Comparison of ENCODE assay signal across 11 cellular contexts in the genomic region with DNA sequence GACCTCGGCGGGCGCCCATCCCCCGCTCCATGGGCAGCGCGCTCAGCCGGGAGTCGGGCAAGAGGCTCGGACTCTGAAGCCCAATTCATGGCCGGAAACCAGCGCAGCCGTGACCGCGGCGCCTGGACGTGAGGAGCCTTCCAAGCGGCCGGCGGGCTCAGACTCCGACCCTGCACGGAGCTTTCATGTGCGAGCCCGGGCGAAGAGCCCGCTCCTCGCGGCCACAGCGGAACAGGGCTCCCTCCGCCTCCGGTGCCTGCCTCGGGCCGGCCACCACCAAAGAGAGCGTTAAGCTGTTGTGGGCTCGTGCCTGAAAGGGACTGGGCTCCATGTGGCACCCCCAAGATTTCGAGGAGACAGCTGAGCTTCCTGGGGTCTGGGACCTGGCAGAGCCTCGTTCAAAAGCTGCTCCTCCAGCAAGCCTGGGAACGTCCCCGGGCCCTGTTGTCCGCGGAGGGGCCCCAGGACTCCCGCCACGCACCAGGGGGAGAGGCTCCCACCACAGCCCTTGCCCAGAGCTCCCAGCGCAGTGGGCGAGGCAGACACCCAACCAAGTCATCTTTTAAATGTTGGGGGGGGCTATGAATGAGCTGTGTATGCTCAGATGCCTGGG. TPM values are rescaled to one million over a fixed set of nuclear protein-coding genes. Genes with fewer than 3 reads are reported as not detected.
DNase-seq lines count a peak whose midpoint lies in the region; ATAC-seq and TF ChIP-seq lines count a peak whose summit lies in the region.
"Had no signal": no experiment of that assay in that cellular context is flagged by ENCODE, and none has a peak within 500 bp of the region (broad histone marks: within the 10 kb centered on the region; RNA-seq: fewer than 3 reads in every experiment).

No MANE protein-coding gene starts in this region.

- H3K9me3 ChIP-seq in mesodermal cell (ENCODE audit: control insufficient read depth, low read length), result no peaks in the 10 kb centered on the region

- no peak for DNase-seq in natural killer cell
- DNase-seq in natural killer cell treated with Interleukin-12 subunit alpha and Interleukin-12 subunit beta and Interleukin-15 and Interleukin-18, amount 100 ng/mL, for 72 hours (ENCODE audit: low spot score), result no peak
- DNase-seq in coronary artery (ENCODE audit: low spot score), result peak; percentile 67
- DNase-seq in foreskin melanocyte, result no peak
- no peak for DNase-seq in NOMO-1 treated with DMSO at 0.1 percent for 48 hours (lab: John Stamatoyannopoulos, UW; ENCODE audit: unreplicated experiment)
- DNase-seq in T-helper 9 cell, result no peak
- DNase-seq: DMS79 treated with DMSO at 0.1 percent for 48 hours; effector CD8-positive, alpha-beta T cell had no signal

- H3K4me1 Mint-ChIP-seq in natural killer cell, result peaks cover 0 to 7% of the 10 kb centered on the region in 2 donors
- peaks cover 5 to 7% of the 10 kb centered on the region in 2 donors for H3K4me1 Mint-ChIP-seq in natural killer cell treated with Interleukin-12 subunit alpha and Interleukin-12 subunit beta and Interleukin-15 and Interleukin-18, amount 100 ng/mL, for 72 hours (ENCODE audit: low read depth in 2 of 2)

- intact Hi-C loops in natural killer cell (cut with micrococcal nuclease), result no loop called here

- H3K4me3 ChIP-seq in coronary artery, result peak overlapping the region; percentile 83
- peak overlapping the region; percentile 33 for H3K4me3 ChIP-seq in mesodermal cell (ENCODE audit: extremely low read depth, insufficient read depth, low read length, poor library complexity, severe bottlenecking)

- H3K27ac Mint-ChIP-seq in natural killer cell, result no peak overlapping the region
- H3K27ac Mint-ChIP-seq in natural killer cell treated with Interleukin-12 subunit alpha and Interleukin-12 subunit beta and Interleukin-15 and Interleukin-18, amount 100 ng/mL, for 72 hours, result no peak overlapping the region
- H3K27ac Mint-ChIP-seq: T-helper 1 cell treated with Interleukin-12 subunit alpha and Interleukin-12 subunit beta and Interleukin-4 antibody, amounts not matched to agents 30 μg/mL and 1 μg/mL, for 36 hours had no signal

- TF ChIP-seq CTCF in natural killer cell (IDR thresholded peaks at IDR 0.05) (no peak), coronary artery (IDR thresholded peaks at IDR 0.05) (no peak)

- H3K4me1 ChIP-seq in mesodermal cell (ENCODE audit: control insufficient read depth, insufficient read depth, low read length, poor library complexity, severe bottlenecking), result peaks cover 3% of the 10 kb centered on the region

- H3K27ac ChIP-seq in coronary artery (no peak overlapping the region), mesodermal cell (ENCODE audit: low read depth, low read length, severe bottlenecking) (no peak overlapping the region)

- H3K36me3 ChIP-seq in mesodermal cell (ENCODE audit: control insufficient read depth, insufficient read depth, low read length), result no peaks in the 10 kb centered on the region

- H3K9me3 Mint-ChIP-seq in natural killer cell, result no peaks in the 10 kb centered on the region
- no peaks in the 10 kb centered on the region for H3K9me3 Mint-ChIP-seq in natural killer cell treated with Interleukin-12 subunit alpha and Interleukin-12 subunit beta and Interleukin-15 and Interleukin-18, amount 100 ng/mL, for 72 hours
- H3K9me3 Mint-ChIP-seq: T-helper 1 cell treated with Interleukin-12 subunit alpha and Interleukin-12 subunit beta and Interleukin-4 antibody, amounts not matched to agents 30 μg/mL and 1 μg/mL, for 36 hours had no signal

- WGBS in mesodermal cell (ENCODE audit: insufficient coverage in 2 of 2), 2 experiments, result 14% methylated on average over 30 to 34 of the region's 44 CpGs

- ATAC-seq in natural killer cell (no peak), HG02798 (IDR thresholded peaks at IDR 0.05; ENCODE audit: poor library complexity, unreplicated experiment) (no peak)
- ATAC-seq in natural killer cell treated with Interleukin-12 subunit alpha and Interleukin-12 subunit beta and Interleukin-15 and Interleukin-18, amount 100 ng/mL, for 72 hours, result no peak

- peaks cover 45 to 56% of the 10 kb centered on the region in 2 donors for H3K27me3 Mint-ChIP-seq in natural killer cell (ENCODE audit: low read depth in 2 of 2)
- peaks cover 42 to 50% of the 10 kb centered on the region in 2 donors for H3K27me3 Mint-ChIP-seq in natural killer cell treated with Interleukin-12 subunit alpha and Interleukin-12 subunit beta and Interleukin-15 and Interleukin-18, amount 100 ng/mL, for 72 hours

- no peaks in the 10 kb centered on the region for H3K36me3 Mint-ChIP-seq in natural killer cell
- no peaks in the 10 kb centered on the region for H3K36me3 Mint-ChIP-seq in natural killer cell treated with Interleukin-12 subunit alpha and Interleukin-12 subunit beta and Interleukin-15 and Interleukin-18, amount 100 ng/mL, for 72 hours

- peak overlapping the region; percentile 17 for H3K4me3 Mint-ChIP-seq in natural killer cell
- H3K4me3 Mint-ChIP-seq in natural killer cell treated with Interleukin-12 subunit alpha and Interleukin-12 subunit beta and Interleukin-15 and Interleukin-18, amount 100 ng/mL, for 72 hours, result no peak overlapping the region
- H3K4me3 Mint-ChIP-seq: T-helper 1 cell treated with Interleukin-12 subunit alpha and Interleukin-12 subunit beta and Interleukin-4 antibody, amounts not matched to agents 30 μg/mL and 1 μg/mL, for 36 hours had no signal

RNA-seq across cellular contexts. Expression of a gene that starts 0.8 kb away (rescaled TPM):
- total RNA-seq in natural killer cell, result not detected
- not detected for total RNA-seq in natural killer cell treated with Interleukin-12 subunit alpha and Interleukin-12 subunit beta and Interleukin-15 and Interleukin-18, amount 100 ng/mL, for 72 hours
- polyA plus RNA-seq in mesodermal cell (2013, experiment 1 of 2), result 1.2 TPM
- 0.71 TPM for polyA plus RNA-seq in mesodermal cell (2013, experiment 2 of 2)
